2 cellular contexts compared by ENCODE assay signal in genomic region chr17:80169784-80170500, GRCh38.
TF ChIP-seq lines count a peak whose summit lies in the region.

CARD14 (plus strand) TSS chr17:80170030; CDS start chr17:80181439, 11,409 bp downstream.

TF ChIP-seq in SK-N-SH, 30 proteins besides CTCF, POLR2A, EP300 and RAD21:
- TF ChIP-seq POLR2AphosphoS5 (IDR thresholded peaks at IDR 0.05; ENCODE audit: low read depth, low read length) (no peak), MEF2A (IDR thresholded peaks at IDR 0.05; ENCODE audit: borderline replicate concordance, low read depth) (no peak), MXI1 (IDR thresholded peaks at IDR 0.05; ENCODE audit: low read depth, low read length) (no peak), USF2 (IDR thresholded peaks at IDR 0.05; ENCODE audit: borderline replicate concordance, low read depth, low read length) (no peak), FOXM1 (IDR thresholded peaks at IDR 0.05; ENCODE audit: low read depth) (no peak), TAF1 (IDR thresholded peaks at IDR 0.05; ENCODE audit: borderline replicate concordance, low read depth, low read length) (no peak), ELF1 (IDR thresholded peaks at IDR 0.05) (no peak), NRF1 (IDR thresholded peaks at IDR 0.05; ENCODE audit: low read depth, low read length) (no peak), MAX (IDR thresholded peaks at IDR 0.05; ENCODE audit: low read depth) (no peak), TEAD4 (IDR thresholded peaks at IDR 0.05; ENCODE audit: borderline replicate concordance, insufficient read depth) (no peak), CHD2 (IDR thresholded peaks at IDR 0.05; ENCODE audit: low read length, partially characterized antibody) (no peak), IRF3 (IDR thresholded peaks at IDR 0.05; ENCODE audit: low read depth, low read length) (no peak)

TF ChIP-seq in SK-N-SH treated with all-trans-retinoic acid at 6 μM for 48 hours, 23 proteins besides CTCF, POLR2A, EP300 and RAD21:
- TF ChIP-seq PPARA (CRISPR knock-in tag; IDR thresholded peaks at IDR 0.05; ENCODE audit: borderline replicate concordance) (no peak), ZNF565 (CRISPR knock-in tag; conservative IDR thresholded peaks at IDR 0.05; ENCODE audit: low read depth) (no peak), CSDC2 (CRISPR knock-in tag; IDR thresholded peaks at IDR 0.05) (no peak), ESRRG (CRISPR knock-in tag; IDR thresholded peaks at IDR 0.05) (no peak), ZFP3 (CRISPR knock-in tag; IDR thresholded peaks at IDR 0.05) (no peak), ZFP30 (CRISPR knock-in tag; IDR thresholded peaks at IDR 0.05) (no peak), ZC3H10 (CRISPR knock-in tag; IDR thresholded peaks at IDR 0.05) (no peak), POU6F1 (CRISPR knock-in tag; IDR thresholded peaks at IDR 0.05; ENCODE audit: borderline replicate concordance, low read depth) (no peak), BACH2 (CRISPR knock-in tag; IDR thresholded peaks at IDR 0.05; ENCODE audit: borderline replicate concordance) (no peak), SNAI2 (CRISPR knock-in tag; IDR thresholded peaks at IDR 0.05) (no peak), TSHZ2 (CRISPR knock-in tag; IDR thresholded peaks at IDR 0.05) (no peak), ZNF8 (CRISPR knock-in tag; IDR thresholded peaks at IDR 0.05) (no peak), ISL1 (CRISPR knock-in tag; IDR thresholded peaks at IDR 0.05) (no peak), TOX (CRISPR knock-in tag; IDR thresholded peaks at IDR 0.05; ENCODE audit: borderline replicate concordance) (no peak), CSRNP3 (CRISPR knock-in tag; IDR thresholded peaks at IDR 0.05) (no peak)
TF ChIP-seq in SK-N-SH treated with all-trans-retinoic acid at 6 μM for 48 hours: peak in this region for 0.
